Comparison of ENCODE assay signal across 2 cellular contexts in genomic region chr9:123246534-123246933, GRCh38.
TF ChIP-seq lines count a peak whose summit lies in the region.

No MANE protein-coding gene starts in this region.

TF ChIP-seq in GM23338, 12 proteins besides CTCF, POLR2A, EP300 and RAD21 (continued from another document):
- TF ChIP-seq REST (IDR thresholded peaks at IDR 0.05; ENCODE audit: unreplicated experiment) (no peak), POLR2AphosphoS5 (IDR thresholded peaks at IDR 0.05; ENCODE audit: low read depth) (no peak)

TF ChIP-seq in WTC11, 78 proteins besides CTCF, POLR2A, EP300 and RAD21 (continued from another document):
- TF ChIP-seq, protein P1, sequence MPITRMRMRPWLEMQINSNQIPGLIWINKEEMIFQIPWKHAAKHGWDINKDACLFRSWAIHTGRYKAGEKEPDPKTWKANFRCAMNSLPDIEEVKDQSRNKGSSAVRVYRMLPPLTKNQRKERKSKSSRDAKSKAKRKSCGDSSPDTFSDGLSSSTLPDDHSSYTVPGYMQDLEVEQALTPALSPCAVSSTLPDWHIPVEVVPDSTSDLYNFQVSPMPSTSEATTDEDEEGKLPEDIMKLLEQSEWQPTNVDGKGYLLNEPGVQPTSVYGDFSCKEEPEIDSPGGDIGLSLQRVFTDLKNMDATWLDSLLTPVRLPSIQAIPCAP (CRISPR knock-in tag; IDR thresholded peaks at IDR 0.05) = no peak
- TF ChIP-seq, protein P2, sequence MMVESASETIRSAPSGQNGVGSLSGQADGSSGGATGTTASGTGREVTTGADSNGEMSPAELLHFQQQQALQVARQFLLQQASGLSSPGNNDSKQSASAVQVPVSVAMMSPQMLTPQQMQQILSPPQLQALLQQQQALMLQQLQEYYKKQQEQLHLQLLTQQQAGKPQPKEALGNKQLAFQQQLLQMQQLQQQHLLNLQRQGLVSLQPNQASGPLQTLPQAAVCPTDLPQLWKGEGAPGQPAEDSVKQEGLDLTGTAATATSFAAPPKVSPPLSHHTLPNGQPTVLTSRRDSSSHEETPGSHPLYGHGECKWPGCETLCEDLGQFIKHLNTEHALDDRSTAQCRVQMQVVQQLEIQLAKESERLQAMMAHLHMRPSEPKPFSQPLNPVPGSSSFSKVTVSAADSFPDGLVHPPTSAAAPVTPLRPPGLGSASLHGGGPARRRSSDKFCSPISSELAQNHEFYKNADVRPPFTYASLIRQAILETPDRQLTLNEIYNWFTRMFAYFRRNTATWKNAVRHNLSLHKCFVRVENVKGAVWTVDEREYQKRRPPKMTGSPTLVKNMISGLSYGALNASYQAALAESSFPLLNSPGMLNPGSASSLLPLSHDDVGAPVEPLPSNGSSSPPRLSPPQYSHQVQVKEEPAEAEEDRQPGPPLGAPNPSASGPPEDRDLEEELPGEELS (CRISPR knock-in tag; IDR thresholded peaks at IDR 0.05) = no peak
- TF ChIP-seq ATF1 (CRISPR knock-in tag; IDR thresholded peaks at IDR 0.05) (no peak), ATF2 (CRISPR knock-in tag; IDR thresholded peaks at IDR 0.05; ENCODE audit: borderline replicate concordance, low read depth) (no peak), NR2C2 (CRISPR knock-in tag; IDR thresholded peaks at IDR 0.05) (no peak), KAT7 (CRISPR knock-in tag; IDR thresholded peaks at IDR 0.05; ENCODE audit: borderline replicate concordance) (no peak), PRDM15 (CRISPR knock-in tag; IDR thresholded peaks at IDR 0.05) (no peak), ZNF416 (CRISPR knock-in tag; IDR thresholded peaks at IDR 0.05) (no peak)
- TF ChIP-seq, protein P3, sequence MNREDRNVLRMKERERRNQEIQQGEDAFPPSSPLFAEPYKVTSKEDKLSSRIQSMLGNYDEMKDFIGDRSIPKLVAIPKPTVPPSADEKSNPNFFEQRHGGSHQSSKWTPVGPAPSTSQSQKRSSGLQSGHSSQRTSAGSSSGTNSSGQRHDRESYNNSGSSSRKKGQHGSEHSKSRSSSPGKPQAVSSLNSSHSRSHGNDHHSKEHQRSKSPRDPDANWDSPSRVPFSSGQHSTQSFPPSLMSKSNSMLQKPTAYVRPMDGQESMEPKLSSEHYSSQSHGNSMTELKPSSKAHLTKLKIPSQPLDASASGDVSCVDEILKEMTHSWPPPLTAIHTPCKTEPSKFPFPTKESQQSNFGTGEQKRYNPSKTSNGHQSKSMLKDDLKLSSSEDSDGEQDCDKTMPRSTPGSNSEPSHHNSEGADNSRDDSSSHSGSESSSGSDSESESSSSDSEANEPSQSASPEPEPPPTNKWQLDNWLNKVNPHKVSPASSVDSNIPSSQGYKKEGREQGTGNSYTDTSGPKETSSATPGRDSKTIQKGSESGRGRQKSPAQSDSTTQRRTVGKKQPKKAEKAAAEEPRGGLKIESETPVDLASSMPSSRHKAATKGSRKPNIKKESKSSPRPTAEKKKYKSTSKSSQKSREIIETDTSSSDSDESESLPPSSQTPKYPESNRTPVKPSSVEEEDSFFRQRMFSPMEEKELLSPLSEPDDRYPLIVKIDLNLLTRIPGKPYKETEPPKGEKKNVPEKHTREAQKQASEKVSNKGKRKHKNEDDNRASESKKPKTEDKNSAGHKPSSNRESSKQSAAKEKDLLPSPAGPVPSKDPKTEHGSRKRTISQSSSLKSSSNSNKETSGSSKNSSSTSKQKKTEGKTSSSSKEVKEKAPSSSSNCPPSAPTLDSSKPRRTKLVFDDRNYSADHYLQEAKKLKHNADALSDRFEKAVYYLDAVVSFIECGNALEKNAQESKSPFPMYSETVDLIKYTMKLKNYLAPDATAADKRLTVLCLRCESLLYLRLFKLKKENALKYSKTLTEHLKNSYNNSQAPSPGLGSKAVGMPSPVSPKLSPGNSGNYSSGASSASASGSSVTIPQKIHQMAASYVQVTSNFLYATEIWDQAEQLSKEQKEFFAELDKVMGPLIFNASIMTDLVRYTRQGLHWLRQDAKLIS (CRISPR knock-in tag; IDR thresholded peaks at IDR 0.05; ENCODE audit: borderline replicate concordance) = no peak
